Comparison of ENCODE assay signal across 9 cellular contexts in the genomic region with DNA sequence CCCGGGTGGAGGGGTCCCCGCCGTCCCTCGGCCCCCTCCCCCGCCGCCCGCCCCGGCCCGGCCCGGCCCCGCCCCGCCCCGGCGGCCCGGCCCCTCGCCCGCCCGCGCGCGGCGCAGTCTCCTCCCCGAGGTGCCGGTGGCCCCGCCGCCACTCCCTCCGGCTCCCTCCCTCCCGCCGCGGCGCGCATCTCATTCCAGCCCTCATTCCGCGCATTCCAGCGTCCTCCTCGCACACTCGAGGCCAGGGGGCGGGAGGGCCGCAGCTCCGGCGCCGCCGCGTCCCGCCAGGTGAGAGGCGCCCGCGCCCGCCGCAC. TPM values are rescaled to one million over a fixed set of nuclear protein-coding genes. Genes with fewer than 3 reads are reported as not detected.
DNase-seq lines count a peak whose midpoint lies in the region; ATAC-seq and TF ChIP-seq lines count a peak whose summit lies in the region.
"Had no signal": no experiment of that assay in that cellular context is flagged by ENCODE, and none has a peak within 500 bp of the region (broad histone marks: within the 10 kb centered on the region; RNA-seq: fewer than 3 reads in every experiment).

TSS of gene TEAD4 (plus strand) at position 204 of the 314 bp plus-strand sequence.

- H3K27ac ChIP-seq in VCaP (peak within 1 kb of the TSS; percentile 99), fibroblast of lung (ENCODE audit: insufficient read depth, low read length) (peak within 1 kb of the TSS; percentile 80)

- no peak within 1 kb of the TSS for H3K27ac Mint-ChIP-seq in natural killer cell

- peaks cover 0 to 6% of the 10 kb centered on the region in 2 donors for H3K4me1 Mint-ChIP-seq in natural killer cell

- peak within 1 kb of the TSS; percentile 93 for H3K4me2 ChIP-seq in fibroblast of lung (ENCODE audit: extremely low read depth, insufficient read depth, low read length)

- no peak for TF ChIP-seq CTCF in VCaP (conservative IDR thresholded peaks at IDR 0.05)
- no peak for TF ChIP-seq CTCF in fibroblast of lung (conservative IDR thresholded peaks at IDR 0.05 in 1 of 2, IDR thresholded peaks at IDR 0.05 in 1 of 2; ENCODE audit: low read depth in 1 of 2, low read length in 2 of 2)
- no peak for TF ChIP-seq CTCF in natural killer cell (IDR thresholded peaks at IDR 0.05)

- ATAC-seq in natural killer cell (no peak), GM19455 (IDR thresholded peaks at IDR 0.05; ENCODE audit: unreplicated experiment) (no peak), HG03196 (IDR thresholded peaks at IDR 0.05; ENCODE audit: unreplicated experiment) (no peak)

- intact Hi-C loops in natural killer cell (cut with micrococcal nuclease), result no loop called here

- H3K9ac ChIP-seq in fibroblast of lung (ENCODE audit: insufficient read depth, low read length), result peak within 1 kb of the TSS; percentile 78

- H3K36me3 ChIP-seq in fibroblast of lung (ENCODE audit: control insufficient read depth, insufficient read depth, low read length), result no peaks in the 10 kb centered on the region

- peaks cover 48 to 56% of the 10 kb centered on the region in 2 donors for H3K27me3 Mint-ChIP-seq in natural killer cell (ENCODE audit: low read depth in 2 of 2)

- TF ChIP-seq RAD21 in Ishikawa (IDR thresholded peaks at IDR 0.05; ENCODE audit: low read depth), result no peak

- no peaks in the 10 kb centered on the region for H3K27me3 ChIP-seq in fibroblast of lung (ENCODE audit: control insufficient read depth, insufficient read depth, low read length)

- peaks cover 16% of the 10 kb centered on the region for H3K79me2 ChIP-seq in fibroblast of lung (ENCODE audit: control insufficient read depth, insufficient read depth, low read length)

- H3K9me3 ChIP-seq in fibroblast of lung (ENCODE audit: control insufficient read depth, insufficient read depth, low read depth, low read length), result no peaks in the 10 kb centered on the region

- no peaks in the 10 kb centered on the region for H3K9me3 Mint-ChIP-seq in natural killer cell
- H3K9me3 Mint-ChIP-seq: activated naive CD4-positive, alpha-beta T cell treated with anti-CD3 and anti-CD28 coated beads, Interleukin-2, amount 50 U/mL, for 72 hours had no signal

- H3K4me3 Mint-ChIP-seq in natural killer cell, result peak within 1 kb of the TSS; percentile 53

- H3K36me3 Mint-ChIP-seq in natural killer cell, result no peaks in the 10 kb centered on the region

- no peaks in the 10 kb centered on the region for H3K4me1 ChIP-seq in fibroblast of lung (ENCODE audit: control insufficient read depth, extremely low read depth, insufficient read depth, low read length)

- DNase-seq in EL (peak; percentile 92), fibroblast of lung (ENCODE audit: low read depth in 2 of 2) (peak; percentile 56 to 83), natural killer cell (no peak), SKM-1 treated with dmso at 0.1 percent for 144 hours (lab: John Stamatoyannopoulos, UW; ENCODE audit: unreplicated experiment) (no peak)

- no peaks in the 10 kb centered on the region for H4K20me1 ChIP-seq in fibroblast of lung (ENCODE audit: control insufficient read depth, extremely low read depth, insufficient read depth, low read length)

- H3K4me3 ChIP-seq in fibroblast of lung (replicated peaks in 1 of 4; ENCODE audit: control extremely low read depth in 1 of 4, insufficient read depth in 1 of 4, low read depth in 3 of 4, low read length in 4 of 4), result peak within 1 kb of the TSS; percentile 58 to 87 (median 65)

- TF ChIP-seq EP300 in Ishikawa (IDR thresholded peaks at IDR 0.05; ENCODE audit: borderline replicate concordance), result no peak; the same call in 1 of the 2 replicates

- peak within 1 kb of the TSS; percentile 63 for H2AFZ ChIP-seq in fibroblast of lung (ENCODE audit: low read length)

TF ChIP-seq in Ishikawa, 13 proteins besides CTCF, POLR2A, EP300 and RAD21:
- 0 out of 2 replicates have a peak, but pooled peaks have one; percentile 54 for TF ChIP-seq YY1 (IDR thresholded peaks at IDR 0.05; ENCODE audit: low read depth)
- peak; percentile 99 for TF ChIP-seq TEAD4 (IDR thresholded peaks at IDR 0.05)
- TF ChIP-seq, protein P1, sequence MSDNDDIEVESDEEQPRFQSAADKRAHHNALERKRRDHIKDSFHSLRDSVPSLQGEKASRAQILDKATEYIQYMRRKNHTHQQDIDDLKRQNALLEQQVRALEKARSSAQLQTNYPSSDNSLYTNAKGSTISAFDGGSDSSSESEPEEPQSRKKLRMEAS (IDR thresholded peaks at IDR 0.05), result peak; percentile 83
- TF ChIP-seq, protein P2, sequence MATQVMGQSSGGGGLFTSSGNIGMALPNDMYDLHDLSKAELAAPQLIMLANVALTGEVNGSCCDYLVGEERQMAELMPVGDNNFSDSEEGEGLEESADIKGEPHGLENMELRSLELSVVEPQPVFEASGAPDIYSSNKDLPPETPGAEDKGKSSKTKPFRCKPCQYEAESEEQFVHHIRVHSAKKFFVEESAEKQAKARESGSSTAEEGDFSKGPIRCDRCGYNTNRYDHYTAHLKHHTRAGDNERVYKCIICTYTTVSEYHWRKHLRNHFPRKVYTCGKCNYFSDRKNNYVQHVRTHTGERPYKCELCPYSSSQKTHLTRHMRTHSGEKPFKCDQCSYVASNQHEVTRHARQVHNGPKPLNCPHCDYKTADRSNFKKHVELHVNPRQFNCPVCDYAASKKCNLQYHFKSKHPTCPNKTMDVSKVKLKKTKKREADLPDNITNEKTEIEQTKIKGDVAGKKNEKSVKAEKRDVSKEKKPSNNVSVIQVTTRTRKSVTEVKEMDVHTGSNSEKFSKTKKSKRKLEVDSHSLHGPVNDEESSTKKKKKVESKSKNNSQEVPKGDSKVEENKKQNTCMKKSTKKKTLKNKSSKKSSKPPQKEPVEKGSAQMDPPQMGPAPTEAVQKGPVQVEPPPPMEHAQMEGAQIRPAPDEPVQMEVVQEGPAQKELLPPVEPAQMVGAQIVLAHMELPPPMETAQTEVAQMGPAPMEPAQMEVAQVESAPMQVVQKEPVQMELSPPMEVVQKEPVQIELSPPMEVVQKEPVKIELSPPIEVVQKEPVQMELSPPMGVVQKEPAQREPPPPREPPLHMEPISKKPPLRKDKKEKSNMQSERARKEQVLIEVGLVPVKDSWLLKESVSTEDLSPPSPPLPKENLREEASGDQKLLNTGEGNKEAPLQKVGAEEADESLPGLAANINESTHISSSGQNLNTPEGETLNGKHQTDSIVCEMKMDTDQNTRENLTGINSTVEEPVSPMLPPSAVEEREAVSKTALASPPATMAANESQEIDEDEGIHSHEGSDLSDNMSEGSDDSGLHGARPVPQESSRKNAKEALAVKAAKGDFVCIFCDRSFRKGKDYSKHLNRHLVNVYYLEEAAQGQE (IDR thresholded peaks at IDR 0.05; ENCODE audit: low read depth), result no peak

RNA-seq across cellular contexts. Expression of gene TEAD4, which starts in this region (rescaled TPM):
- total RNA-seq in fibroblast of lung, result 6.3 and 7.4 TPM in 2 replicates
- polyA plus RNA-seq in fibroblast of lung, result 14.3 and 15.4 TPM in 2 replicates
- 18.7 and 22.2 TPM in 2 replicates for polyA plus RNA-seq in fibroblast of lung (2012)
- polyA minus RNA-seq in fibroblast of lung (ENCODE audit: low replicate concordance), result 18.3 and 28.2 TPM in 2 replicates
- total RNA-seq in natural killer cell, result not detected

Comparison
In these comparisons a context has a peak if more than half of its experiments do, and no peak if none do; other contexts are left out.
1. DNase-seq: peak in EL (single experiment) and fibroblast of lung (2 of 2); none in natural killer cell (single experiment) and SKM-1 treated with dmso at 0.1 percent for 144 hours (single experiment).